Comparison of ENCODE assay signal across 4 cellular contexts in genomic region chr10:52007091-52007490, GRCh38.
"Had no signal": no experiment of that assay in that cellular context is flagged by ENCODE, and none has a peak within 500 bp of the region (broad histone marks: within the 10 kb centered on the region; RNA-seq: fewer than 3 reads in every experiment).

No MANE protein-coding gene starts in this region.

- ATAC-seq: GM23338, HCT116 had no signal

- H3K36me3 ChIP-seq: HAP-1 had no signal

- H3K9me3 ChIP-seq: HAP-1 had no signal

- H3K4me3 ChIP-seq: GM23248, GM23338, HAP-1 had no signal

- H3K27ac ChIP-seq: GM23248 had no signal

- H3K4me1 ChIP-seq: HAP-1 had no signal
